In the genomic region with DNA sequence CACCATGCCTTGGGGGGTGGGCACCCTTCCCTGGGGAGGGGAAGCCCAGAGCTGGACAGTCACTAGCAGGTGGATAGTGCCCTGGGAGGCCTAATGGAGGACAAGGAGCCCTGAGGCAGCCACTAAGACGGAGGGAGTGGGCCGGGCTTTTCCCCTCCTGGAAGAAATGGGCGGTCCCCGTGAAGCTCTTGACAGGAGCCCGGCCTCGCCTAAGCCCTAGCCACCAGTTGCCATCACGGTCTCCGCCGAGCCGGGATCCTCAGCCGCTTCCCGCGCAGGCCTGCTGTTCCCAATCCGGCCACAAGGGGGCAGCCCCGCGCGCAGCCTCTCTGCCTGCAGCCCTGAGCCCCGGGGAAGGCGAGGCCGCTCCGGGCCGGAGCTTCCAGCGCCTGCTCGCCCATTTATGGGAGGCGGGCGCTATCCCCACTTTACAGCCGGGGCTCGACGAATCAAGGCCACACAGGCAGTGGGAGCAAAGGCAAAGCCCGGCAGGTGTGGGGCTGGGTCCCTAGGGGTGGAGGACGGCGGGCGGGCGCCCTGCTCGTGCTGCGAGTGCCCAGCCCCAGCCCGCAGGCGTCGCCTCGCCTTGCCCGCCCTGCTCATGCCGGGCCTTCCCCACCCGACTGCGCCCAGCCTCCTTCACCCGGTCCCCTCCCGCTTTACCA, we compare ENCODE assay signal across 1 cellular context.
TF ChIP-seq lines count a peak whose summit lies in the region.

No MANE protein-coding gene starts in this region.

TF ChIP-seq in K562, 482 proteins besides CTCF, POLR2A, EP300 and RAD21 (continued from another document):
- TF ChIP-seq, protein P1, sequence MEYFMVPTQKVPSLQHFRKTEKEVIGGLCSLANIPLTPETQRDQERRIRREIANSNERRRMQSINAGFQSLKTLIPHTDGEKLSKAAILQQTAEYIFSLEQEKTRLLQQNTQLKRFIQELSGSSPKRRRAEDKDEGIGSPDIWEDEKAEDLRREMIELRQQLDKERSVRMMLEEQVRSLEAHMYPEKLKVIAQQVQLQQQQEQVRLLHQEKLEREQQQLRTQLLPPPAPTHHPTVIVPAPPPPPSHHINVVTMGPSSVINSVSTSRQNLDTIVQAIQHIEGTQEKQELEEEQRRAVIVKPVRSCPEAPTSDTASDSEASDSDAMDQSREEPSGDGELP (CRISPR knock-in tag; IDR thresholded peaks at IDR 0.05; ENCODE audit: borderline replicate concordance) = peak; percentile 55; the same call in 1 of the 2 replicates
- peak; percentile 31; the same call in 1 of the 2 replicates for TF ChIP-seq L3MBTL2 (IDR thresholded peaks at IDR 0.05)
- peak; percentile 67; the same call in 1 of the 2 replicates for TF ChIP-seq STAG1 (CRISPR knock-in tag; IDR thresholded peaks at IDR 0.05; ENCODE audit: borderline replicate concordance)
- TF ChIP-seq, protein P2, sequence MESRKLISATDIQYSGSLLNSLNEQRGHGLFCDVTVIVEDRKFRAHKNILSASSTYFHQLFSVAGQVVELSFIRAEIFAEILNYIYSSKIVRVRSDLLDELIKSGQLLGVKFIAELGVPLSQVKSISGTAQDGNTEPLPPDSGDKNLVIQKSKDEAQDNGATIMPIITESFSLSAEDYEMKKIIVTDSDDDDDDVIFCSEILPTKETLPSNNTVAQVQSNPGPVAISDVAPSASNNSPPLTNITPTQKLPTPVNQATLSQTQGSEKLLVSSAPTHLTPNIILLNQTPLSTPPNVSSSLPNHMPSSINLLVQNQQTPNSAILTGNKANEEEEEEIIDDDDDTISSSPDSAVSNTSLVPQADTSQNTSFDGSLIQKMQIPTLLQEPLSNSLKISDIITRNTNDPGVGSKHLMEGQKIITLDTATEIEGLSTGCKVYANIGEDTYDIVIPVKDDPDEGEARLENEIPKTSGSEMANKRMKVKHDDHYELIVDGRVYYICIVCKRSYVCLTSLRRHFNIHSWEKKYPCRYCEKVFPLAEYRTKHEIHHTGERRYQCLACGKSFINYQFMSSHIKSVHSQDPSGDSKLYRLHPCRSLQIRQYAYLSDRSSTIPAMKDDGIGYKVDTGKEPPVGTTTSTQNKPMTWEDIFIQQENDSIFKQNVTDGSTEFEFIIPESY (CRISPR knock-in tag; IDR thresholded peaks at IDR 0.05) = peak; percentile 61; the same call in 1 of the 2 replicates
- TF ChIP-seq SMC3 (conservative IDR thresholded peaks at IDR 0.05; ENCODE audit: insufficient read depth, low read depth, low read length) = peak; percentile 80
